In the genomic region with DNA sequence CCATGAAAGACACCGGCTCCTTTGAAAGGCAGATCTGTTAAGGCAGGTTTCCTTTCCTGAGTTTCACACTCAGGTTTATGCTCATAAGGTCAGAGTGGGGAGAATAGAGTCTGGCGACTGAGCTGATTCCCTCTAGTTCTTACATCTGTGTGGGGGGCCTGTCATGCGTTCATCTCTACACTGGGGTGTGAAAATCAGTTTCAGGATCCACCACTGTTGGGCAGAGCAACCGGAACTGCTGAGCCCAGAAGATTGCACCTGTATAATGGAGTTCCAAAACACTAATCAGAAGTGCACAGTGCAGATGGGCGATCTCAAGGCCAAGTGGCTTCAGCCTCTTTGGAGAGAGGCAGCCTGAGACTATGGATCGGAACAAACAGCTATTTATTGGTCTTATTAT, we compare ENCODE assay signal across 1 cellular context.
TF ChIP-seq lines count a peak whose summit lies in the region.

No MANE protein-coding gene starts in this region.

TF ChIP-seq in WTC11, 78 proteins besides CTCF, POLR2A, EP300 and RAD21 (continued from another document):
- TF ChIP-seq, protein P1, sequence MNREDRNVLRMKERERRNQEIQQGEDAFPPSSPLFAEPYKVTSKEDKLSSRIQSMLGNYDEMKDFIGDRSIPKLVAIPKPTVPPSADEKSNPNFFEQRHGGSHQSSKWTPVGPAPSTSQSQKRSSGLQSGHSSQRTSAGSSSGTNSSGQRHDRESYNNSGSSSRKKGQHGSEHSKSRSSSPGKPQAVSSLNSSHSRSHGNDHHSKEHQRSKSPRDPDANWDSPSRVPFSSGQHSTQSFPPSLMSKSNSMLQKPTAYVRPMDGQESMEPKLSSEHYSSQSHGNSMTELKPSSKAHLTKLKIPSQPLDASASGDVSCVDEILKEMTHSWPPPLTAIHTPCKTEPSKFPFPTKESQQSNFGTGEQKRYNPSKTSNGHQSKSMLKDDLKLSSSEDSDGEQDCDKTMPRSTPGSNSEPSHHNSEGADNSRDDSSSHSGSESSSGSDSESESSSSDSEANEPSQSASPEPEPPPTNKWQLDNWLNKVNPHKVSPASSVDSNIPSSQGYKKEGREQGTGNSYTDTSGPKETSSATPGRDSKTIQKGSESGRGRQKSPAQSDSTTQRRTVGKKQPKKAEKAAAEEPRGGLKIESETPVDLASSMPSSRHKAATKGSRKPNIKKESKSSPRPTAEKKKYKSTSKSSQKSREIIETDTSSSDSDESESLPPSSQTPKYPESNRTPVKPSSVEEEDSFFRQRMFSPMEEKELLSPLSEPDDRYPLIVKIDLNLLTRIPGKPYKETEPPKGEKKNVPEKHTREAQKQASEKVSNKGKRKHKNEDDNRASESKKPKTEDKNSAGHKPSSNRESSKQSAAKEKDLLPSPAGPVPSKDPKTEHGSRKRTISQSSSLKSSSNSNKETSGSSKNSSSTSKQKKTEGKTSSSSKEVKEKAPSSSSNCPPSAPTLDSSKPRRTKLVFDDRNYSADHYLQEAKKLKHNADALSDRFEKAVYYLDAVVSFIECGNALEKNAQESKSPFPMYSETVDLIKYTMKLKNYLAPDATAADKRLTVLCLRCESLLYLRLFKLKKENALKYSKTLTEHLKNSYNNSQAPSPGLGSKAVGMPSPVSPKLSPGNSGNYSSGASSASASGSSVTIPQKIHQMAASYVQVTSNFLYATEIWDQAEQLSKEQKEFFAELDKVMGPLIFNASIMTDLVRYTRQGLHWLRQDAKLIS (CRISPR knock-in tag; IDR thresholded peaks at IDR 0.05; ENCODE audit: borderline replicate concordance) = no peak
- TF ChIP-seq GABPB1 (CRISPR knock-in tag; IDR thresholded peaks at IDR 0.05) (no peak), ZNF423 (CRISPR knock-in tag; IDR thresholded peaks at IDR 0.05) (no peak), NR1H2 (CRISPR knock-in tag; IDR thresholded peaks at IDR 0.05) (no peak), HMGA2 (CRISPR knock-in tag; IDR thresholded peaks at IDR 0.05) (no peak), FOXK1 (CRISPR knock-in tag; IDR thresholded peaks at IDR 0.05) (no peak), OVOL2 (CRISPR knock-in tag; IDR thresholded peaks at IDR 0.05; ENCODE audit: borderline replicate concordance) (no peak)
- TF ChIP-seq, protein P2, sequence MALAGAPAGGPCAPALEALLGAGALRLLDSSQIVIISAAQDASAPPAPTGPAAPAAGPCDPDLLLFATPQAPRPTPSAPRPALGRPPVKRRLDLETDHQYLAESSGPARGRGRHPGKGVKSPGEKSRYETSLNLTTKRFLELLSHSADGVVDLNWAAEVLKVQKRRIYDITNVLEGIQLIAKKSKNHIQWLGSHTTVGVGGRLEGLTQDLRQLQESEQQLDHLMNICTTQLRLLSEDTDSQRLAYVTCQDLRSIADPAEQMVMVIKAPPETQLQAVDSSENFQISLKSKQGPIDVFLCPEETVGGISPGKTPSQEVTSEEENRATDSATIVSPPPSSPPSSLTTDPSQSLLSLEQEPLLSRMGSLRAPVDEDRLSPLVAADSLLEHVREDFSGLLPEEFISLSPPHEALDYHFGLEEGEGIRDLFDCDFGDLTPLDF (CRISPR knock-in tag; IDR thresholded peaks at IDR 0.05) = no peak
- TF ChIP-seq, protein P3, sequence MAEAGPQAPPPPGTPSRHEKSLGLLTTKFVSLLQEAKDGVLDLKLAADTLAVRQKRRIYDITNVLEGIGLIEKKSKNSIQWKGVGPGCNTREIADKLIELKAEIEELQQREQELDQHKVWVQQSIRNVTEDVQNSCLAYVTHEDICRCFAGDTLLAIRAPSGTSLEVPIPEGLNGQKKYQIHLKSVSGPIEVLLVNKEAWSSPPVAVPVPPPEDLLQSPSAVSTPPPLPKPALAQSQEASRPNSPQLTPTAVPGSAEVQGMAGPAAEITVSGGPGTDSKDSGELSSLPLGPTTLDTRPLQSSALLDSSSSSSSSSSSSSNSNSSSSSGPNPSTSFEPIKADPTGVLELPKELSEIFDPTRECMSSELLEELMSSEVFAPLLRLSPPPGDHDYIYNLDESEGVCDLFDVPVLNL (CRISPR knock-in tag; IDR thresholded peaks at IDR 0.05; ENCODE audit: borderline replicate concordance, low read depth) = no peak
- TF ChIP-seq, protein P4, sequence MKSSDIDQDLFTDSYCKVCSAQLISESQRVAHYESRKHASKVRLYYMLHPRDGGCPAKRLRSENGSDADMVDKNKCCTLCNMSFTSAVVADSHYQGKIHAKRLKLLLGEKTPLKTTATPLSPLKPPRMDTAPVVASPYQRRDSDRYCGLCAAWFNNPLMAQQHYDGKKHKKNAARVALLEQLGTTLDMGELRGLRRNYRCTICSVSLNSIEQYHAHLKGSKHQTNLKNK (CRISPR knock-in tag; IDR thresholded peaks at IDR 0.05) = no peak
- TF ChIP-seq, protein P5, sequence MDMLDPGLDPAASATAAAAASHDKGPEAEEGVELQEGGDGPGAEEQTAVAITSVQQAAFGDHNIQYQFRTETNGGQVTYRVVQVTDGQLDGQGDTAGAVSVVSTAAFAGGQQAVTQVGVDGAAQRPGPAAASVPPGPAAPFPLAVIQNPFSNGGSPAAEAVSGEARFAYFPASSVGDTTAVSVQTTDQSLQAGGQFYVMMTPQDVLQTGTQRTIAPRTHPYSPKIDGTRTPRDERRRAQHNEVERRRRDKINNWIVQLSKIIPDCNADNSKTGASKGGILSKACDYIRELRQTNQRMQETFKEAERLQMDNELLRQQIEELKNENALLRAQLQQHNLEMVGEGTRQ (CRISPR knock-in tag; IDR thresholded peaks at IDR 0.05) = no peak
TF ChIP-seq in WTC11: peak in this region for 0.
